Comparison of ENCODE assay signal across 19 cellular contexts in genomic region chr3:129346690-129347440, GRCh38.
DNase-seq lines count a peak whose midpoint lies in the region; ATAC-seq and TF ChIP-seq lines count a peak whose summit lies in the region.
"Had no signal": no experiment of that assay in that cellular context is flagged by ENCODE, and none has a peak within 500 bp of the region (broad histone marks: within the 10 kb centered on the region; RNA-seq: fewer than 3 reads in every experiment).

No MANE protein-coding gene starts in this region.

- no peak overlapping the region for H3K27ac ChIP-seq in right atrium auricular region
- H3K27ac ChIP-seq: coronary artery, stomach had no signal

- H3K4me3 ChIP-seq in right atrium auricular region = no peak overlapping the region
- H3K4me3 ChIP-seq: coronary artery, MG63, stomach had no signal

- no peaks in the 10 kb centered on the region for H3K9me3 ChIP-seq in right atrium auricular region
- H3K9me3 ChIP-seq: MG63, stomach had no signal

- TF ChIP-seq CTCF in right atrium auricular region (IDR thresholded peaks at IDR 0.05) = no peak

- DNase-seq in Right ventricle myocardium inferior (ENCODE audit: missing footprints) = peak; percentile 20
- no peak for DNase-seq in right atrium auricular region (ENCODE audit: low spot score)
- DNase-seq in OCI-M1 (lab: John Stamatoyannopoulos, UW) = peak; percentile 17
- DNase-seq in kidney tubule cell (ENCODE audit: low spot score) = peak; percentile 16
- no peak for DNase-seq in activated gamma-delta T cell treated with Interleukin-2 at 50 U/mL for 16 hours
- no peak for DNase-seq in stimulated activated CD8-positive, alpha-beta memory T cell treated with anti-CD3 and anti-CD28 coated beads, Interleukin-4, amount 100 ng/mL, for 48 hours
- DNase-seq: activated naive CD4-positive, alpha-beta T cell treated with anti-CD3 and anti-CD28 coated beads, Interleukin-2, amount 50 U/mL, for 16 hours; activated T-cell treated with anti-CD3 and anti-CD28 coated beads for 4 hours; mammary epithelial cell; naive B cell; NCI-H187; NCI-H510A; SHP77; stimulated activated CD4-positive, alpha-beta T cell treated with anti-CD3 and anti-CD28 coated beads, Interleukin-2, amount 100 ng/mL, for 48 hours; stomach had no signal

- no peaks in the 10 kb centered on the region for H3K36me3 ChIP-seq in right atrium auricular region
- H3K36me3 ChIP-seq: MG63, stomach had no signal

- H3K27me3 ChIP-seq in right atrium auricular region = no peaks in the 10 kb centered on the region
- H3K27me3 ChIP-seq: MG63 had no signal

- intact Hi-C loops in Right ventricle myocardium inferior (cut with DNase I) = no loop called here

- peaks cover 0 to 34% of the 10 kb centered on the region in 2 donors for H3K4me1 ChIP-seq in right atrium auricular region

- ATAC-seq in Right ventricle myocardium inferior = no peak
- no peak for ATAC-seq in GM19397 (IDR thresholded peaks at IDR 0.05; ENCODE audit: unreplicated experiment)
- no peak for ATAC-seq in HG03280 (IDR thresholded peaks at IDR 0.05; ENCODE audit: unreplicated experiment)

Comparison
In these comparisons a context has a peak if more than half of its experiments do, and no peak if none do; other contexts are left out.
1. DNase-seq: peak in Right ventricle myocardium inferior (single experiment), OCI-M1 (single experiment) and kidney tubule cell (single experiment); none in right atrium auricular region (single experiment), activated gamma-delta T cell treated with Interleukin-2 at 50 U/mL for 16 hours (single experiment) and stimulated activated CD8-positive, alpha-beta memory T cell treated with anti-CD3 and anti-CD28 coated beads, Interleukin-4, amount 100 ng/mL, for 48 hours (single experiment).